ENCODE assay signal across 1 cellular context in genomic region chr3:193803288-193803687, GRCh38.
TF ChIP-seq lines count a peak whose summit lies in the region.

No MANE protein-coding gene starts in this region.

TF ChIP-seq in SK-N-SH, 30 proteins besides CTCF, POLR2A, EP300 and RAD21 (continued from another document):
- no peak for TF ChIP-seq FOXJ3 (CRISPR knock-in tag; IDR thresholded peaks at IDR 0.05)
- TF ChIP-seq RCOR1 (IDR thresholded peaks at IDR 0.05; ENCODE audit: low read length): no peak
- no peak for TF ChIP-seq USF2 (IDR thresholded peaks at IDR 0.05; ENCODE audit: borderline replicate concordance, low read depth, low read length)
- TF ChIP-seq RFX5 (IDR thresholded peaks at IDR 0.05; ENCODE audit: low read length): no peak
TF ChIP-seq in SK-N-SH: peak in this region for 0.
